In the genomic region with DNA sequence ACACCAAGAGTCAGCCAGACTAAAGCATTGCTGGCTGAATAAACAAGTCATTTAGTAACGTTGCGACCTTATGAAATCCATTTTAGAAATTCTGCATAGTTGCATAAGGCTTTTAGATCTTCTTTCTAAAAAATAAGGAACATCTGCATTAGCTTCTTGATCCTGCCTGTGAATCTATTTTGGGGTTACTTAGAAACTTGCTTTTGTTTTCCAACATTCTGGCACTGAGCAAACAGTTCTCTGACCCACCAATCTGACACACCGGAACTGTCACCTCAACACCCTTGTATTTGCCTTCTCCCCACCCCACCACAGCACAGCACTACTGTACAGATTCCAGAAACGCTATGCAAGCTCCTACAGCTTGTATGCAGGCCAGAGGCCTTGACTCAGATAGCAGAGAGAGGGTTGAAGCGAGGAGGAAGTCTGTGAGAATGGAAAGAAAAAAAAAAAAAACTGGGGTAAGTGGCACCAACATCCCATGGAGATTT, we compare ENCODE assay signal across 11 cellular contexts. TPM values are rescaled to one million over a fixed set of nuclear protein-coding genes. Genes with fewer than 3 reads are reported as not detected.
DNase-seq lines count a peak whose midpoint lies in the region; ATAC-seq, FAIRE-seq and TF ChIP-seq lines count a peak whose summit lies in the region.
"Had no signal": no experiment of that assay in that cellular context is flagged by ENCODE, and none has a peak within 500 bp of the region (broad histone marks: within the 10 kb centered on the region; RNA-seq: fewer than 3 reads in every experiment).

No MANE protein-coding gene starts in this region.

- H3K4me3 ChIP-seq in breast epithelium, result no peak overlapping the region
- H3K4me3 ChIP-seq in epithelial cell of esophagus (ENCODE audit: low read length), result no peak overlapping the region
- H3K4me3 ChIP-seq in mucosa of descending colon, result no peak overlapping the region
- no peak overlapping the region for H3K4me3 ChIP-seq in kidney (ENCODE audit: low read length in 2 of 2)

- POLR2A ChIA-PET in MCF 10A (lab: Yijun Ruan, JAX), result interaction anchor here (0.7 to 2.6 kb wide), 5 partner anchors 8 to 55 kb away, joined by 3 to 6 read pairs (median 3); a partner anchor contains a TSS

- no peaks in the 10 kb centered on the region for H3K27me3 ChIP-seq in breast epithelium

- H3K36me3 ChIP-seq in breast epithelium, result no peaks in the 10 kb centered on the region
- no peaks in the 10 kb centered on the region for H3K36me3 ChIP-seq in mucosa of descending colon (ENCODE audit: low read depth)
- H3K36me3 ChIP-seq in kidney (ENCODE audit: control insufficient read depth in 1 of 2, insufficient read depth in 2 of 2, low read length in 2 of 2), result no peaks in the 10 kb centered on the region

- CTCF ChIA-PET in MCF 10A (lab: Yijun Ruan, JAX), result interaction anchor here (1.0 kb wide), 1 partner anchor 15 kb away, joined by 3 read pairs; no protein-coding TSS in a partner anchor

- TF ChIP-seq CTCF in breast epithelium (IDR thresholded peaks at IDR 0.05) (no peak), MCF 10A (IDR thresholded peaks at IDR 0.05; ENCODE audit: unreplicated experiment) (no peak), epithelial cell of esophagus (IDR thresholded peaks at IDR 0.05; ENCODE audit: insufficient read depth, low read depth, low read length, missing control alignments) (no peak), mucosa of descending colon (IDR thresholded peaks at IDR 0.05) (no peak), kidney (IDR thresholded peaks at IDR 0.05; ENCODE audit: borderline replicate concordance, extremely low read depth, insufficient read depth) (no peak)

- H3K27me3 Mint-ChIP-seq in MCF 10A (ENCODE audit: insufficient read depth, unreplicated experiment), result no peaks in the 10 kb centered on the region

- H3K9me3 Mint-ChIP-seq in MCF 10A (ENCODE audit: unreplicated experiment), result no peaks in the 10 kb centered on the region
- H3K9me3 Mint-ChIP-seq: neural crest cell; stimulated activated naive CD8-positive, alpha-beta T cell treated with anti-CD3 and anti-CD28 coated beads, Interleukin-15, amount 100 ng/mL, for 72 hours had no signal

- no peak for TF ChIP-seq POLR2A in breast epithelium (IDR thresholded peaks at IDR 0.05)

- ATAC-seq in mucosa of descending colon (peak; percentile 74), HG03457 (IDR thresholded peaks at IDR 0.05; ENCODE audit: unreplicated experiment) (no peak)
- ATAC-seq: stimulated activated naive CD8-positive, alpha-beta T cell treated with anti-CD3 and anti-CD28 coated beads, Interleukin-15, amount 100 ng/mL, for 72 hours had no signal

- H3K4me3 Mint-ChIP-seq in MCF 10A (ENCODE audit: unreplicated experiment), result no peak overlapping the region
- H3K4me3 Mint-ChIP-seq: neural crest cell; stimulated activated naive CD8-positive, alpha-beta T cell treated with anti-CD3 and anti-CD28 coated beads, Interleukin-15, amount 100 ng/mL, for 72 hours had no signal

- no peak overlapping the region for H3K9ac ChIP-seq in kidney (ENCODE audit: low read length in 2 of 2)

- H3K4me1 Mint-ChIP-seq in MCF 10A (ENCODE audit: insufficient read depth, unreplicated experiment), result peaks cover 15% of the 10 kb centered on the region
- H3K4me1 Mint-ChIP-seq: stimulated activated naive CD8-positive, alpha-beta T cell treated with anti-CD3 and anti-CD28 coated beads, Interleukin-15, amount 100 ng/mL, for 72 hours had no signal

- DNase-seq in breast epithelium (ENCODE audit: low spot score in 2 of 2), result no peak
- DNase-seq in MCF 10A (ENCODE audit: unreplicated experiment), result no peak
- DNase-seq in epithelial cell of esophagus (ENCODE audit: low read depth), result peak; percentile 69
- DNase-seq in mucosa of descending colon, result no peak
- no peak for DNase-seq in NCI-H2227 (lab: John Stamatoyannopoulos, UW; ENCODE audit: unreplicated experiment)
- no peak for DNase-seq in kidney
- DNase-seq in stimulated activated CD4-positive, alpha-beta T cell treated with anti-CD3 and anti-CD28 coated beads, Interleukin-4, amount 100 ng/mL, for 1 hour, result no peak
- DNase-seq: stimulated activated naive CD8-positive, alpha-beta T cell treated with anti-CD3 and anti-CD28 coated beads, Interleukin-15, amount 100 ng/mL, for 72 hours had no signal

- no TSS peak for BruUV-seq in MCF 10A (replicated peaks; lab: Mats Ljungman, UMichigan)

- no peak overlapping the region for H3K27ac Mint-ChIP-seq in MCF 10A (ENCODE audit: low read depth, unreplicated experiment)
- H3K27ac Mint-ChIP-seq: stimulated activated naive CD8-positive, alpha-beta T cell treated with anti-CD3 and anti-CD28 coated beads, Interleukin-15, amount 100 ng/mL, for 72 hours had no signal

- H3K9me3 ChIP-seq in breast epithelium (no peaks in the 10 kb centered on the region), mucosa of descending colon (no peaks in the 10 kb centered on the region), kidney (ENCODE audit: control insufficient read depth in 1 of 2, low read length in 2 of 2) (no peaks in the 10 kb centered on the region)

- FAIRE-seq in kidney (lab: Jason Lieb, UNC), result no peak
- FAIRE-seq: A204.1 had no signal

- peaks cover 0 to 12% of the 10 kb centered on the region in 2 donors for H3K4me1 ChIP-seq in breast epithelium
- H3K4me1 ChIP-seq in mucosa of descending colon (ENCODE audit: low read depth), result peaks cover 9% of the 10 kb centered on the region
- H3K4me1 ChIP-seq in kidney (ENCODE audit: control insufficient read depth in 1 of 2, insufficient read depth in 1 of 2, low read depth in 1 of 2, low read length in 2 of 2), result peaks cover 0 to 16% of the 10 kb centered on the region in 2 donors

- H3K27ac ChIP-seq in breast epithelium (peak overlapping the region; percentile 56 to 68), kidney (ENCODE audit: low read depth in 2 of 2, low read length in 2 of 2) (no peak overlapping the region)

- H3K36me3 Mint-ChIP-seq in MCF 10A (ENCODE audit: insufficient read depth, unreplicated experiment), result peaks cover 6% of the 10 kb centered on the region

- intact Hi-C loops in breast epithelium (cut with DNase I; ENCODE audit: low total_unique reads) (no loop called here), MCF 10A (cut with micrococcal nuclease) (no loop called here), mucosa of descending colon (cut with DNase I, micrococcal nuclease) (no loop called here), kidney (cut with DNase I) (no loop called here)

RNA-seq across cellular contexts. Expression of a gene that starts 55.0 kb away (rescaled TPM):
- total RNA-seq in breast epithelium (10 to 100 TPM; 40.0 to 60.4 (median 49.6) TPM), MCF 10A (2022) (24.1 and 33.5 TPM in 2 replicates), mucosa of descending colon (10 to 100 TPM; 45.6 to 85.9 (median 46.9) TPM), kidney (35.9 TPM)
- polyA plus RNA-seq in kidney (ENCODE audit: insufficient read depth, low read depth, low replicate concordance), result 12.6 TPM

Comparison
In these comparisons a context has a peak if more than half of its experiments do, and no peak if none do; other contexts are left out.
1. H3K27ac ChIP-seq: peak in breast epithelium (2 of 2); none in kidney (0 of 2).